In genomic region chr1:17865912-17866311, GRCh38 we compare ENCODE assay signal across 25 cellular contexts.
DNase-seq lines count a peak whose midpoint lies in the region; TF ChIP-seq lines count a peak whose summit lies in the region.
"Had no signal": no experiment of that assay in that cellular context is flagged by ENCODE, and none has a peak within 500 bp of the region (broad histone marks: within the 10 kb centered on the region; RNA-seq: fewer than 3 reads in every experiment).

No MANE protein-coding gene starts in this region.

- CTCF ChIA-PET in mammary epithelial cell (lab: Charles Lee; ENCODE audit: low non-redundant PET): no interaction called here

- no peak overlapping the region for H3K9ac ChIP-seq in mammary epithelial cell (ENCODE audit: insufficient read depth, low read length)

- H3K9me3 ChIP-seq in mammary epithelial cell (replicated peaks; ENCODE audit: insufficient read depth, low read length) (peaks cover 2% of the 10 kb centered on the region), osteoblast (ENCODE audit: low read depth, low read length) (no peaks in the 10 kb centered on the region)
- H3K9me3 ChIP-seq: SJCRH30 had no signal

- dilution Hi-C loops in mammary epithelial cell (cut with HindIII; ENCODE audit: low sequenced_read_pairs): no loop called here

- no peak for TF ChIP-seq CTCF in mammary epithelial cell (conservative IDR thresholded peaks at IDR 0.05 in 1 of 2, IDR thresholded peaks at IDR 0.05 in 1 of 2; ENCODE audit: extremely low read depth in 1 of 2, insufficient read depth in 1 of 2, low read depth in 1 of 2, low read length in 2 of 2)
- TF ChIP-seq CTCF in osteoblast (IDR thresholded peaks at IDR 0.05; ENCODE audit: extremely low read depth, low read depth, low read length): no peak

- 53% methylated on average over 6 of the region's 6 CpGs for WGBS in mammary epithelial cell (ENCODE audit: low coverage, missing lambda C conversion rate)

- H3K27ac ChIP-seq in mammary epithelial cell (ENCODE audit: insufficient read depth, low read depth, low read length): no peak overlapping the region
- H3K27ac ChIP-seq in osteoblast (ENCODE audit: low read depth, low read length): peak overlapping the region; percentile 73
- H3K27ac ChIP-seq: C4-2B, SJCRH30, tibial nerve had no signal

- H3K4me3 ChIP-seq in mammary epithelial cell (replicated peaks in 1 of 3; ENCODE audit: insufficient read depth in 1 of 3, low read depth in 2 of 3, low read length in 3 of 3) (no peak overlapping the region), osteoblast (ENCODE audit: insufficient read depth, low read length) (no peak overlapping the region)
- H3K4me3 ChIP-seq: SJCRH30, skin epidermis, tibial nerve had no signal

- no peaks in the 10 kb centered on the region for H3K27me3 ChIP-seq in mammary epithelial cell (ENCODE audit: insufficient read depth, low read length)
- no peaks in the 10 kb centered on the region for H3K27me3 ChIP-seq in osteoblast (ENCODE audit: insufficient read depth, low read length)
- H3K27me3 ChIP-seq: tibial nerve had no signal

- no peak overlapping the region for H2AFZ ChIP-seq in mammary epithelial cell (ENCODE audit: low read depth, low read length)
- peak overlapping the region; percentile 68 for H2AFZ ChIP-seq in osteoblast (ENCODE audit: low read length)

- H3K4me2 ChIP-seq in mammary epithelial cell (ENCODE audit: insufficient read depth, low read depth, low read length) (peak overlapping the region; percentile 18), osteoblast (ENCODE audit: insufficient read depth, low read length) (peak overlapping the region; percentile 65)

- H3K79me2 ChIP-seq in mammary epithelial cell (ENCODE audit: insufficient read depth, low read length): no peaks in the 10 kb centered on the region
- no peaks in the 10 kb centered on the region for H3K79me2 ChIP-seq in osteoblast (ENCODE audit: insufficient read depth, low read length)

- H3K36me3 ChIP-seq in mammary epithelial cell (ENCODE audit: insufficient read depth, low read length) (no peaks in the 10 kb centered on the region), osteoblast (ENCODE audit: insufficient read depth, low read length) (no peaks in the 10 kb centered on the region)
- H3K36me3 ChIP-seq: SJCRH30, tibial nerve had no signal

- peaks cover 3% of the 10 kb centered on the region for H3K4me1 ChIP-seq in mammary epithelial cell (ENCODE audit: insufficient read depth, low read length)
- H3K4me1 ChIP-seq in osteoblast (ENCODE audit: insufficient read depth, low read length): peaks cover 19% of the 10 kb centered on the region
- H3K4me1 ChIP-seq: SJCRH30, tibial nerve had no signal

- intact Hi-C loops in mammary epithelial cell (cut with micrococcal nuclease): no loop called here

- DNase-seq in ELR (ENCODE audit: low read depth): peak; percentile 44
- peak; percentile 29 for DNase-seq in RPMI7951 (ENCODE audit: low read depth)
- DNase-seq in mammary epithelial cell: no peak
- DNase-seq in osteoblast (ENCODE audit: insufficient read length, low spot score, missing footprints): no peak
- no peak for DNase-seq in activated gamma-delta T cell treated with Interleukin-2 at 50 U/mL for 16 hours
- DNase-seq in NCI-H1417 (lab: John Stamatoyannopoulos, UW): no peak
- DNase-seq in NCI-H1930 (lab: John Stamatoyannopoulos, UW): no peak
- DNase-seq in activated naive CD4-positive, alpha-beta T cell treated with Interleukin-2 at 50 U/mL for 16 hours: no peak
- DNase-seq: activated CD4-positive, alpha-beta T cell treated with anti-CD3 and anti-CD28 coated beads for 36 hours; activated effector memory CD4-positive, alpha-beta T cell treated with Interleukin-2 at 50 U/mL for 16 hours; activated naive CD8-positive, alpha-beta T cell treated with anti-CD3 and anti-CD28 coated beads, Interleukin-2, amount 10 ng/mL, durations not matched to agents 7 days and 5 days; cerebellar nuclear complex; DMS79 treated with DMSO at 0.1 percent for 48 hours; glutamatergic neuron; kidney; midbrain; naive thymus-derived CD8-positive, alpha-beta T cell; NCI-H1092; NCI-H2029; NCI-H526; occipital lobe; SJCRH30 had no signal

- H4K20me1 ChIP-seq in mammary epithelial cell (ENCODE audit: insufficient read depth, low read length) (no peaks in the 10 kb centered on the region), osteoblast (ENCODE audit: insufficient read depth, low read length) (no peaks in the 10 kb centered on the region)

- in situ Hi-C loops in mammary epithelial cell (cut with MboI; ENCODE audit: low sequenced_read_pairs in 2 of 2): no loop called here

- no TSS peak for BruUV-seq in mammary epithelial cell (replicated peaks; lab: Mats Ljungman, UMichigan)

Comparison
In these comparisons a context has a peak if more than half of its experiments do, and no peak if none do; other contexts are left out.
1. DNase-seq: peak in ELR (single experiment) and RPMI7951 (single experiment); none in mammary epithelial cell (single experiment), osteoblast (single experiment), activated gamma-delta T cell treated with Interleukin-2 at 50 U/mL for 16 hours (single experiment), NCI-H1417 (0 of 3), NCI-H1930 (0 of 2) and activated naive CD4-positive, alpha-beta T cell treated with Interleukin-2 at 50 U/mL for 16 hours (single experiment).